Comparison of ENCODE assay signal across 9 cellular contexts in genomic region chr6:152552616-152553209, GRCh38.
A peak's percentile ranks its signal among the peaks of the same experiment; 100 is the strongest.
DNase-seq lines count a peak whose midpoint lies in the region; ATAC-seq and TF ChIP-seq lines count a peak whose summit lies in the region.
"Had no signal": no experiment of that assay in that cellular context is flagged by ENCODE, and none has a peak within 500 bp of the region (broad histone marks: within the 10 kb centered on the region; RNA-seq: fewer than 3 reads in every experiment).

No MANE protein-coding gene starts in this region.

- CTCF ChIA-PET in OCI-LY7 (lab: Charles Lee; ENCODE audit: unreplicated experiment) = no interaction called here

- H3K4me3 ChIP-seq in OCI-LY7 (ENCODE audit: low read depth, low read length, poor library complexity, severe bottlenecking) = no peak overlapping the region
- no peak overlapping the region for H3K4me3 ChIP-seq in body of pancreas
- H3K4me3 ChIP-seq: BLaER1 had no signal

- no peak overlapping the region for H3K27ac ChIP-seq in OCI-LY7 (ENCODE audit: low read depth, low read length, poor library complexity, severe bottlenecking)
- no peak overlapping the region for H3K27ac ChIP-seq in body of pancreas
- H3K27ac ChIP-seq: BLaER1 had no signal

- H3K4me1 ChIP-seq in OCI-LY7 (ENCODE audit: insufficient read depth, low read length, poor library complexity, severe bottlenecking) (no peaks in the 10 kb centered on the region), body of pancreas (no peaks in the 10 kb centered on the region)
- H3K4me1 ChIP-seq: BLaER1 had no signal

- H3K4me2 ChIP-seq in OCI-LY7 (ENCODE audit: low read length) = no peak overlapping the region
- H3K4me2 ChIP-seq: BLaER1 had no signal

- no peak for TF ChIP-seq POLR2A in body of pancreas (IDR thresholded peaks at IDR 0.05)

- no TSS peak for BruUV-seq in OCI-LY7 (replicated peaks; lab: Mats Ljungman, UMichigan)

- H3K36me3 ChIP-seq in OCI-LY7 (ENCODE audit: insufficient read depth, low read length) (no peaks in the 10 kb centered on the region), body of pancreas (replicated peaks in 1 of 2; ENCODE audit: insufficient read depth in 1 of 2, low read depth in 2 of 2) (no peaks in the 10 kb centered on the region)
- H3K36me3 ChIP-seq: BLaER1 had no signal

- H4K20me1 ChIP-seq in OCI-LY7 (ENCODE audit: insufficient read depth, low read length) = no peaks in the 10 kb centered on the region
- H4K20me1 ChIP-seq: BLaER1 had no signal

- POLR2A ChIA-PET in OCI-LY7 (lab: Charles Lee) = no interaction called here

- H2AFZ ChIP-seq in OCI-LY7 (ENCODE audit: low read length) = no peak overlapping the region

- no peaks in the 10 kb centered on the region for H3K9me2 ChIP-seq in OCI-LY7 (ENCODE audit: insufficient read depth, low read length)

- 22 to 24% methylated on average over 9 of the region's 9 CpGs for WGBS in body of pancreas, 2 donors

- intact Hi-C loops in OCI-LY7 (cut with micrococcal nuclease; ENCODE audit: unreplicated experiment) (loop anchor here (1.0 to 10.0 kb wide), 4 partner anchors 91 to 392 kb away; no protein-coding TSS in a partner anchor), body of pancreas (cut with DNase I) (loop anchor here (5.0 kb wide), 1 partner anchor 90 kb away; no protein-coding TSS in a partner anchor)

- no peaks in the 10 kb centered on the region for H3K27me3 ChIP-seq in body of pancreas
- H3K27me3 ChIP-seq: BLaER1 had no signal

- TF ChIP-seq CTCF in OCI-LY7 (conservative IDR thresholded peaks at IDR 0.05; ENCODE audit: low read length) = peak; percentile 95
- TF ChIP-seq CTCF in body of pancreas (IDR thresholded peaks at IDR 0.05) = peak; percentile 48 to 77 (median 74)

- no peaks in the 10 kb centered on the region for H3K9me3 ChIP-seq in OCI-LY7 (ENCODE audit: low read length)
- H3K9me3 ChIP-seq in body of pancreas = no peaks in the 10 kb centered on the region

- H3K79me2 ChIP-seq in OCI-LY7 (ENCODE audit: insufficient read depth, low read depth, low read length) = no peaks in the 10 kb centered on the region

- ATAC-seq in GM21367 (IDR thresholded peaks at IDR 0.05; ENCODE audit: unreplicated experiment) (peak; percentile 96), HG03520 (IDR thresholded peaks at IDR 0.05; ENCODE audit: unreplicated experiment) (peak; percentile 91), body of pancreas (peak; percentile 82)

- DNase-seq in NCI-H2081 (lab: John Stamatoyannopoulos, UW) (peak; percentile 38 to 40), NCI-H2081 treated with DMSO at 0.1 percent for 48 hours (lab: John Stamatoyannopoulos, UW) (no peak), OCI-LY7 (ENCODE audit: low spot score) (peak; percentile 74), body of pancreas (peak; percentile 59 to 69 (median 66)), iPS-NIHi7 (ENCODE audit: extremely low spot score) (peak; percentile 76)
- DNase-seq in stimulated activated CD4-positive, alpha-beta T cell treated with anti-CD3 and anti-CD28 coated beads, Interleukin-2, amount 100 ng/mL, for 48 hours = peak; percentile 1 to 5
